In genomic region chr3:194985031-194985578, GRCh38 we compare ENCODE assay signal across 9 cellular contexts.
DNase-seq lines count a peak whose midpoint lies in the region; ATAC-seq and TF ChIP-seq lines count a peak whose summit lies in the region.
"Had no signal": no experiment of that assay in that cellular context is flagged by ENCODE, and none has a peak within 500 bp of the region (broad histone marks: within the 10 kb centered on the region; RNA-seq: fewer than 3 reads in every experiment).

No MANE protein-coding gene starts in this region.

- H3K36me3 ChIP-seq in PC-3 (ENCODE audit: low read depth, low read length), result no peaks in the 10 kb centered on the region

- no peak overlapping the region; the same call in 1 of the 2 replicates for H3K9ac ChIP-seq in PC-3 (ENCODE audit: low read length)

- H3F3A ChIP-seq in PC-3 (ENCODE audit: low read length, unreplicated experiment), result no peaks in the 10 kb centered on the region

- no peaks in the 10 kb centered on the region for H3K27me3 ChIP-seq in PC-3 (ENCODE audit: low read length)

- H3K36me3 Mint-ChIP-seq in glutamatergic neuron (ENCODE audit: unreplicated experiment), result peaks cover 18% of the 10 kb centered on the region

- TF ChIP-seq CTCF in PC-3 (conservative IDR thresholded peaks at IDR 0.05; ENCODE audit: low read depth, low read length) (peak; percentile 68), glutamatergic neuron (IDR thresholded peaks at IDR 0.05; ENCODE audit: partially characterized antibody, unreplicated experiment) (no peak)

- POLR2A ChIA-PET in PC-3 (lab: Charles Lee; ENCODE audit: unreplicated experiment), result interaction anchor here (0.6 kb wide), 2 partner anchors 64 to 212 kb away, joined by 3 to 4 read pairs; no protein-coding TSS in a partner anchor

- no peaks in the 10 kb centered on the region for H3K9me2 ChIP-seq in PC-3 (replicated peaks; ENCODE audit: low read length)

- H3K4me3 ChIP-seq in PC-3 (ENCODE audit: low read length), result peak overlapping the region; percentile 51; the same call in 1 of the 2 replicates

- peaks cover 43% of the 10 kb centered on the region for H3K4me1 ChIP-seq in PC-3 (ENCODE audit: insufficient read depth, low read length)

- no peaks in the 10 kb centered on the region for H3K79me2 ChIP-seq in PC-3 (ENCODE audit: low read length)

- peak overlapping the region; percentile 10; the same call in 1 of the 2 replicates for H3K27ac ChIP-seq in PC-3 (ENCODE audit: low read length)

- ATAC-seq in PC-3, result peak; percentile 84

- CTCF ChIA-PET in PC-3 (lab: Charles Lee), result interaction anchor here (0.6 to 2.5 kb wide), 5 partner anchors 46 to 302 kb away, joined by 3 to 34 read pairs (median 5); no protein-coding TSS in a partner anchor

- intact Hi-C loops in PC-3 (cut with micrococcal nuclease), result loop anchor here (1.0 to 5.0 kb wide), 5 partner anchors 79 to 303 kb away; no protein-coding TSS in a partner anchor

- H3K4me1 Mint-ChIP-seq in glutamatergic neuron (ENCODE audit: low read depth, unreplicated experiment), result peaks cover 21% of the 10 kb centered on the region

- H3K9me3 Mint-ChIP-seq in glutamatergic neuron (ENCODE audit: unreplicated experiment), result peaks cover 19% of the 10 kb centered on the region

- peaks cover 19% of the 10 kb centered on the region for H3K27me3 Mint-ChIP-seq in glutamatergic neuron (ENCODE audit: unreplicated experiment)

- no TSS peak for BruUV-seq in PC-3 (replicated peaks; lab: Mats Ljungman, UMichigan)

- H3K4me2 ChIP-seq in PC-3 (ENCODE audit: low read length), result peak overlapping the region; percentile 75

- H2AFZ ChIP-seq in PC-3 (ENCODE audit: low read length), result peak overlapping the region; percentile 80

- H3K27ac Mint-ChIP-seq in glutamatergic neuron (ENCODE audit: unreplicated experiment), result no peak overlapping the region

- no peak overlapping the region for H3K4me3 Mint-ChIP-seq in glutamatergic neuron (ENCODE audit: unreplicated experiment)

- DNase-seq in COLO668 (lab: John Stamatoyannopoulos, UW; ENCODE audit: unreplicated experiment) (peak; percentile 82), PC-3 (peak; percentile 86), glutamatergic neuron (peak; percentile 62), pons (ENCODE audit: low spot score) (peak; percentile 27), HPDE6-E6E7 (ENCODE audit: extremely low spot score) (no peak), OCI-M2 (lab: John Stamatoyannopoulos, UW; ENCODE audit: unreplicated experiment) (no peak), NCI-H446 (lab: John Stamatoyannopoulos, UW) (no peak), activated T-cell treated with anti-CD3 and anti-CD28 coated beads for 4 hours (no peak)
- DNase-seq: T1000 had no signal

- H4K20me1 ChIP-seq in PC-3 (ENCODE audit: low read length), result no peaks in the 10 kb centered on the region

- no peaks in the 10 kb centered on the region for H3K9me3 ChIP-seq in PC-3 (ENCODE audit: low read length)

Comparison
In these comparisons a context has a peak if more than half of its experiments do, and no peak if none do; other contexts are left out.
1. DNase-seq: peak in COLO668 (single experiment), PC-3 (single experiment), glutamatergic neuron (single experiment) and pons (single experiment); none in HPDE6-E6E7 (single experiment), OCI-M2 (single experiment), NCI-H446 (0 of 2) and activated T-cell treated with anti-CD3 and anti-CD28 coated beads for 4 hours (single experiment).